ENCODE assay signal across 1 cellular context in the genomic region with DNA sequence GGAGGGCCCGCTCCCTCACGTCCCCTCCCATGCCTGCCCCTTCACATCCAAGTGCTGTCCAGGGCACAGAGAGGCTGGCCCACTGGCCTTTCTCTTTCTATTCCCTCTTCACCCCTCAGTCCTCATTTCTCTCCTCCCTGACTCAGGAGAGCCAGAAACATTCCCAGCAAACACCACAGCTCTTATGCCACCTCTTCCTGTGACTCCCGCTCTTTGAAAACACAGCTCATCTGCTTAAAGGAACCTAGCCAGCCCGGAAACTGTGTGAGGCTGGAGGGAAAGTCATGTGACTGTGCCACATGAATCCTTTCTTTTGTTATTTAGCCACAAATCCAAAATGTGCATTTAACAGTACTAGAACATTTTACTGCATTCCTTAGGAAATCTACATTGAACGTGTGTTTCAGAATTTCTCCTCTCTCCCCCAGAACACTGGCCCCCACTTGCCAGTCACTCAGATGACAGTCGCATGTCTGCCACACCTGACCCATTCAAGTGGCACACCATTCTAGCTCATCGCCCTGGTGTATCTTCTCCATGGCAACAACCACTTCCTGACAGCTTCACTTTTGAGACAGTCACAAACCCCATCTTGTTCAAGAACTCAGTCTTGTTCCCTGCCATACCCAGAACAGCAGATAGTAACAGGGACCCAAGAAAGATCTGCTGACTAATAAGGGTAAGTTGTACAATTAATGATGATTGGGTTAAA.
TF ChIP-seq lines count a peak whose summit lies in the region.

No MANE protein-coding gene starts in this region.

TF ChIP-seq in HepG2, 621 proteins besides CTCF, POLR2A, EP300 and RAD21 (continued from another document):
- TF ChIP-seq, protein P1, sequence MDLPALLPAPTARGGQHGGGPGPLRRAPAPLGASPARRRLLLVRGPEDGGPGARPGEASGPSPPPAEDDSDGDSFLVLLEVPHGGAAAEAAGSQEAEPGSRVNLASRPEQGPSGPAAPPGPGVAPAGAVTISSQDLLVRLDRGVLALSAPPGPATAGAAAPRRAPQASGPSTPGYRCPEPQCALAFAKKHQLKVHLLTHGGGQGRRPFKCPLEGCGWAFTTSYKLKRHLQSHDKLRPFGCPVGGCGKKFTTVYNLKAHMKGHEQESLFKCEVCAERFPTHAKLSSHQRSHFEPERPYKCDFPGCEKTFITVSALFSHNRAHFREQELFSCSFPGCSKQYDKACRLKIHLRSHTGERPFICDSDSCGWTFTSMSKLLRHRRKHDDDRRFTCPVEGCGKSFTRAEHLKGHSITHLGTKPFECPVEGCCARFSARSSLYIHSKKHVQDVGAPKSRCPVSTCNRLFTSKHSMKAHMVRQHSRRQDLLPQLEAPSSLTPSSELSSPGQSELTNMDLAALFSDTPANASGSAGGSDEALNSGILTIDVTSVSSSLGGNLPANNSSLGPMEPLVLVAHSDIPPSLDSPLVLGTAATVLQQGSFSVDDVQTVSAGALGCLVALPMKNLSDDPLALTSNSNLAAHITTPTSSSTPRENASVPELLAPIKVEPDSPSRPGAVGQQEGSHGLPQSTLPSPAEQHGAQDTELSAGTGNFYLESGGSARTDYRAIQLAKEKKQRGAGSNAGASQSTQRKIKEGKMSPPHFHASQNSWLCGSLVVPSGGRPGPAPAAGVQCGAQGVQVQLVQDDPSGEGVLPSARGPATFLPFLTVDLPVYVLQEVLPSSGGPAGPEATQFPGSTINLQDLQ (CRISPR knock-in tag; IDR thresholded peaks at IDR 0.05) = no peak
- TF ChIP-seq HOXA7 (CRISPR knock-in tag; IDR thresholded peaks at IDR 0.05) (no peak), DNMT3B (CRISPR knock-in tag; conservative IDR thresholded peaks at IDR 0.05) (no peak), TSC22D2 (CRISPR knock-in tag; IDR thresholded peaks at IDR 0.05; ENCODE audit: borderline replicate concordance) (no peak), HNRNPK (IDR thresholded peaks at IDR 0.05; ENCODE audit: low read depth, low read length, poor library complexity, severe bottlenecking) (no peak), ZNF3 (CRISPR knock-in tag; IDR thresholded peaks at IDR 0.05) (no peak)
- TF ChIP-seq, protein P2, sequence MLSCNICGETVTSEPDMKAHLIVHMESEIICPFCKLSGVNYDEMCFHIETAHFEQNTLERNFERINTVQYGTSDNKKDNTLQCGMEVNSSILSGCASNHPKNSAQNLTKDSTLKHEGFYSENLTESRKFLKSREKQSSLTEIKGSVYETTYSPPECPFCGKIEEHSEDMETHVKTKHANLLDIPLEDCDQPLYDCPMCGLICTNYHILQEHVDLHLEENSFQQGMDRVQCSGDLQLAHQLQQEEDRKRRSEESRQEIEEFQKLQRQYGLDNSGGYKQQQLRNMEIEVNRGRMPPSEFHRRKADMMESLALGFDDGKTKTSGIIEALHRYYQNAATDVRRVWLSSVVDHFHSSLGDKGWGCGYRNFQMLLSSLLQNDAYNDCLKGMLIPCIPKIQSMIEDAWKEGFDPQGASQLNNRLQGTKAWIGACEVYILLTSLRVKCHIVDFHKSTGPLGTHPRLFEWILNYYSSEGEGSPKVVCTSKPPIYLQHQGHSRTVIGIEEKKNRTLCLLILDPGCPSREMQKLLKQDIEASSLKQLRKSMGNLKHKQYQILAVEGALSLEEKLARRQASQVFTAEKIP (CRISPR knock-in tag; IDR thresholded peaks at IDR 0.05; ENCODE audit: borderline replicate concordance) = no peak
